In the genomic region with DNA sequence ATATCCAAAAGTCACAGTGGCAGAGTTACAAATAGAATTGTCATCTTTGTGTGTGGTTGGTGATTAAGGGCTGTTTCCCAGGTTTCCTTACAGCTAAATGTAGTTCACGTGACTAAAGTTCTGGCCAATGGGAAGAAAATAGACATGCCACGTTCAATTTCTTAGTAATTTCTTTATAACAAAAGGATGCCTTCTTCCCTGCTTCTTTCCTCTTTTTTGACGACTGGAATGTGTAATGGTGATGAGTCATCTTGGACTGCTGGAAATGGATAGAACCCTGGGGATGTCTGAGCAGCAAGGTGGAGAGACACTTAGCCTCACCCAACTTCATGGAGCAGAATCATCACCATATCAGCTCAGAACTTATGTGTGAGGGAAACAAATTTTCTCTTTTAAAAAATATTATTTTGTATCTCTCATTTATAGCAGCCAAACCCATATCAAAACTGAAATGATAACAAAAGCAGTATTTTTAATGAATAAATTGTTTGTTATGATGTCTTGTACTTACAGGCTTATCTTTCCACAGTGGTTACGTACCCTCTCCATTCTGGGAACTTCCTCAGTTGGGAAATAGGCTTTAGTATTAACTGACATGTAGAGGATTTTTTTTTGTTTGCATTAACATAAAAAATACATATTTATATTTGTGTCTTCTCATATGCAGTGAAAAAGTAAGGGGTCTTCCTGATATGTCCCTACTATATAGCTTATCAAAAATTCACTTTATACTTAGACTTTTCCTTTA, we compare ENCODE assay signal across 1 cellular context.
TF ChIP-seq lines count a peak whose summit lies in the region.

No MANE protein-coding gene starts in this region.

TF ChIP-seq in endothelial cell of umbilical vein, 7 proteins besides CTCF, POLR2A, EP300 and RAD21:
- TF ChIP-seq POLR2AphosphoS5 (IDR thresholded peaks at IDR 0.05; ENCODE audit: insufficient read depth, low read depth, low read length) (no peak), JUN (IDR thresholded peaks at IDR 0.05; ENCODE audit: borderline replicate concordance, insufficient read depth, insufficient read length, low read depth) (peak; percentile 29), MYC (IDR thresholded peaks at IDR 0.05; ENCODE audit: low read depth, low read length) (no peak), FOS (IDR thresholded peaks at IDR 0.05; ENCODE audit: borderline replicate concordance, insufficient read depth, low read length) (peak; percentile 67)
- TF ChIP-seq, protein P1, sequence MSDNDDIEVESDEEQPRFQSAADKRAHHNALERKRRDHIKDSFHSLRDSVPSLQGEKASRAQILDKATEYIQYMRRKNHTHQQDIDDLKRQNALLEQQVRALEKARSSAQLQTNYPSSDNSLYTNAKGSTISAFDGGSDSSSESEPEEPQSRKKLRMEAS (IDR thresholded peaks at IDR 0.05; ENCODE audit: insufficient read depth, insufficient read length) = no peak
TF ChIP-seq in endothelial cell of umbilical vein: peak in this region for 2.
